In the genomic region with DNA sequence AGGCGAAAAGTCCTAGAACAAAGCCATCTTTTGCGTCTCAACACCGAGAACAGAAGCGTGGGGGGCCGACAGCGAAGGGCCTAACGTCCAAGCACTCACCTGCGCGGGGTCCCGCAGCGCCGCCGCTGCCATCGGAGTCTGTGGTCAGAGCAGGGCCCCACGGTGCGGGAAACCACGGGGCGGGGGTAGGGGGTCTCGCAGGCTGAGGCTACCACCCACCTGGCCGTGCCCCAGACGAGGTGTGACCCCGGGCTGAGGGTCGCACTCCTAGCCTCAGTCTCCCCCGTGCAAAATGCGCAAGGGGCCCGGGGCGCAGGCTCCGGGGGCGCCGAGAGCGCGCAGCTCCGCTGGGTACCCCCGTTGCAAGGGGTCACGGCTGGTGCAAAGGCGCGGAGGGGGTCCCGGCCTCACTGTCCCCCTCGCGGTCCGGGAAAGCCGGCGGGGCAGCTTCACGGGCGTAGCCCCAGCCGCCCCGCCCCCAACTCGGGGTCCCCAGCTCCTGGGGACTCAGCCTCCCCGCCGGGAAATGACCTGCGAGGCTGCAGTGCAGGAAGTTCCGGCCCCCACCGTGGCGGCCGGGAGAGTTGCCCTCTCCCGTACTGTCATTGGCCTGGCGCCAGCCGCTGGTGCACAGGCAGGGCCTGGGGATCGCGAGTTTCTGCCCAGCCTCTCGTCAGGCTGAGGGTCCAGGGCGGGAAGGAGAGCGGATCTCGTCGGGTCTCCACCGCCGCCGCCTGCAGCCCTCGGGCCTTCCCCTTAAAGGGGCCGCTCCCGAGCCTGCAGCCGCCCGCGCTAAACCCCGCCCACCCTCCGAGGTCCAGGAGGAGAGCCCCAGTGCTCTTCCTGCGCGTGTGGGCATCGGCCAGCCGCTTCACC, we compare ENCODE assay signal across 1 cellular context.
TF ChIP-seq lines count a peak whose summit lies in the region.

A gene (minus strand): TSS at position 699 of the 876 bp plus-strand sequence. CDS start 567 bp downstream, at position 132.

TF ChIP-seq in H1, 55 proteins besides CTCF, POLR2A, EP300 and RAD21 (continued from another document):
- TF ChIP-seq, protein P1, sequence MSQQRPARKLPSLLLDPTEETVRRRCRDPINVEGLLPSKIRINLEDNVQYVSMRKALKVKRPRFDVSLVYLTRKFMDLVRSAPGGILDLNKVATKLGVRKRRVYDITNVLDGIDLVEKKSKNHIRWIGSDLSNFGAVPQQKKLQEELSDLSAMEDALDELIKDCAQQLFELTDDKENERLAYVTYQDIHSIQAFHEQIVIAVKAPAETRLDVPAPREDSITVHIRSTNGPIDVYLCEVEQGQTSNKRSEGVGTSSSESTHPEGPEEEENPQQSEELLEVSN (IDR thresholded peaks at IDR 0.05) = peak; percentile 74
- TF ChIP-seq PHF8 (conservative IDR thresholded peaks at IDR 0.05; ENCODE audit: low read depth, low read length) (peak; percentile 50; the same call in 1 of the 2 replicates), CREB1 (IDR thresholded peaks at IDR 0.05) (no peak), HDAC2 (IDR thresholded peaks at IDR 0.05; ENCODE audit: borderline replicate concordance in 1 of 2, low read depth in 2 of 2, low read length in 2 of 2) (no peak; a peak in 1 of 4 replicates)
